Comparison of ENCODE assay signal across 9 cellular contexts in genomic region chr6:151392429-151392828, GRCh38. TPM values are rescaled to one million over a fixed set of nuclear protein-coding genes. Genes with fewer than 3 reads are reported as not detected.
DNase-seq lines count a peak whose midpoint lies in the region; ATAC-seq lines count a peak whose summit lies in the region.
"Had no signal": no experiment of that assay in that cellular context is flagged by ENCODE, and none has a peak within 500 bp of the region (broad histone marks: within the 10 kb centered on the region; RNA-seq: fewer than 3 reads in every experiment).

No MANE protein-coding gene starts in this region.

- H3K4me3 Mint-ChIP-seq in T-helper 2 cell treated with Interferon-gamma antibody and Interleukin-4, amounts not matched to agents 5 μg/mL and 100 μg/mL, for 36 hours = peak overlapping the region; percentile 100
- peak overlapping the region; percentile 93 for H3K4me3 Mint-ChIP-seq in activated T-helper 2 cell treated with anti-CD3 and anti-CD28 coated beads, Interferon-gamma antibody, Interleukin-2, Interleukin-4, amounts not matched to agents 10 μg/mL and 5 μg/mL and 100 μg/mL, durations not matched to agents 14 hours and 24 hours and 36 hours (ENCODE audit: low read depth)
- peak overlapping the region; percentile 92 to 98 for H3K4me3 Mint-ChIP-seq in stimulated activated naive CD8-positive, alpha-beta T cell treated with anti-CD3 and anti-CD28 coated beads, Interleukin-15, amount 100 ng/mL, for 72 hours

- DNase-seq in T-helper 2 cell treated with Interferon-gamma antibody and Interleukin-4, amounts not matched to agents 5 μg/mL and 100 μg/mL, for 36 hours (ENCODE audit: low spot score) = no peak
- DNase-seq in T-helper 2 cell (no peak), AML-193 (lab: John Stamatoyannopoulos, UW) (no peak), NCI-H526 (lab: John Stamatoyannopoulos, UW) (no peak)
- DNase-seq in activated T-helper 2 cell treated with anti-CD3 and anti-CD28 coated beads, Interferon-gamma antibody, Interleukin-2, Interleukin-4, amounts not matched to agents 10 μg/mL and 5 μg/mL and 100 μg/mL, durations not matched to agents 14 hours and 24 hours and 36 hours (ENCODE audit: low spot score) = no peak
- DNase-seq in stimulated activated naive CD8-positive, alpha-beta T cell treated with anti-CD3 and anti-CD28 coated beads, Interleukin-15, amount 100 ng/mL, for 72 hours = no peak
- DNase-seq: posterior cingulate gyrus had no signal

- intact Hi-C loops in activated T-helper 2 cell treated with anti-CD3 and anti-CD28 coated beads, Interferon-gamma antibody, Interleukin-2, Interleukin-4, amounts not matched to agents 10 μg/mL and 5 μg/mL and 100 μg/mL, durations not matched to agents 14 hours and 24 hours and 36 hours (cut with micrococcal nuclease) = loop anchor here (5.0 to 10.0 kb wide), 2 partner anchors 525 to 912 kb away; partner anchors contain the start of gene MTHFD1L

- peaks cover 52% of the 10 kb centered on the region for H3K4me1 Mint-ChIP-seq in T-helper 2 cell treated with Interferon-gamma antibody and Interleukin-4, amounts not matched to agents 5 μg/mL and 100 μg/mL, for 36 hours (ENCODE audit: low read depth)
- peaks cover 47% of the 10 kb centered on the region for H3K4me1 Mint-ChIP-seq in activated T-helper 2 cell treated with anti-CD3 and anti-CD28 coated beads, Interferon-gamma antibody, Interleukin-2, Interleukin-4, amounts not matched to agents 10 μg/mL and 5 μg/mL and 100 μg/mL, durations not matched to agents 14 hours and 24 hours and 36 hours (ENCODE audit: low read depth)
- H3K4me1 Mint-ChIP-seq in stimulated activated naive CD8-positive, alpha-beta T cell treated with anti-CD3 and anti-CD28 coated beads, Interleukin-15, amount 100 ng/mL, for 72 hours = peaks cover 60% of the 10 kb centered on the region

- peaks cover 35% of the 10 kb centered on the region for H3K36me3 Mint-ChIP-seq in T-helper 2 cell treated with Interferon-gamma antibody and Interleukin-4, amounts not matched to agents 5 μg/mL and 100 μg/mL, for 36 hours (ENCODE audit: low read depth)
- peaks cover 41% of the 10 kb centered on the region for H3K36me3 Mint-ChIP-seq in activated T-helper 2 cell treated with anti-CD3 and anti-CD28 coated beads, Interferon-gamma antibody, Interleukin-2, Interleukin-4, amounts not matched to agents 10 μg/mL and 5 μg/mL and 100 μg/mL, durations not matched to agents 14 hours and 24 hours and 36 hours (ENCODE audit: low read depth)

- H3K36me3 ChIP-seq in iPS-18a (ENCODE audit: control insufficient read depth, low read depth, low read length) = peaks cover 8% of the 10 kb centered on the region

- H3K4me3 ChIP-seq in iPS-18a (ENCODE audit: low read length) = peak overlapping the region; percentile 86

- no peaks in the 10 kb centered on the region for H3K27me3 Mint-ChIP-seq in T-helper 2 cell treated with Interferon-gamma antibody and Interleukin-4, amounts not matched to agents 5 μg/mL and 100 μg/mL, for 36 hours (ENCODE audit: low read depth)
- H3K27me3 Mint-ChIP-seq in activated T-helper 2 cell treated with anti-CD3 and anti-CD28 coated beads, Interferon-gamma antibody, Interleukin-2, Interleukin-4, amounts not matched to agents 10 μg/mL and 5 μg/mL and 100 μg/mL, durations not matched to agents 14 hours and 24 hours and 36 hours (ENCODE audit: low read depth) = no peaks in the 10 kb centered on the region
- no peaks in the 10 kb centered on the region for H3K27me3 Mint-ChIP-seq in stimulated activated naive CD8-positive, alpha-beta T cell treated with anti-CD3 and anti-CD28 coated beads, Interleukin-15, amount 100 ng/mL, for 72 hours

- H3K27ac ChIP-seq in iPS-18a (ENCODE audit: low read length) = peak overlapping the region; percentile 77

- peaks cover 16% of the 10 kb centered on the region for H3K4me1 ChIP-seq in iPS-18a (ENCODE audit: control insufficient read depth, low read depth, low read length)

- H3K27ac Mint-ChIP-seq in T-helper 2 cell treated with Interferon-gamma antibody and Interleukin-4, amounts not matched to agents 5 μg/mL and 100 μg/mL, for 36 hours = peak overlapping the region; percentile 99
- peak overlapping the region; percentile 95 for H3K27ac Mint-ChIP-seq in activated T-helper 2 cell treated with anti-CD3 and anti-CD28 coated beads, Interferon-gamma antibody, Interleukin-2, Interleukin-4, amounts not matched to agents 10 μg/mL and 5 μg/mL and 100 μg/mL, durations not matched to agents 14 hours and 24 hours and 36 hours
- peak overlapping the region; percentile 96 to 99 for H3K27ac Mint-ChIP-seq in stimulated activated naive CD8-positive, alpha-beta T cell treated with anti-CD3 and anti-CD28 coated beads, Interleukin-15, amount 100 ng/mL, for 72 hours

- no peaks in the 10 kb centered on the region for H3K9me3 ChIP-seq in iPS-18a (ENCODE audit: control insufficient read depth, low read depth, low read length)

- H3K9ac ChIP-seq in iPS-18a (ENCODE audit: low read length) = peak overlapping the region; percentile 75

- H3K27me3 ChIP-seq in iPS-18a (ENCODE audit: control insufficient read depth, insufficient read depth, low read length) = no peaks in the 10 kb centered on the region

- no peak for ATAC-seq in stimulated activated naive CD8-positive, alpha-beta T cell treated with anti-CD3 and anti-CD28 coated beads, Interleukin-15, amount 100 ng/mL, for 72 hours
- ATAC-seq in HG02884 (IDR thresholded peaks at IDR 0.05; ENCODE audit: unreplicated experiment) = no peak

- no peaks in the 10 kb centered on the region for H3K9me3 Mint-ChIP-seq in T-helper 2 cell treated with Interferon-gamma antibody and Interleukin-4, amounts not matched to agents 5 μg/mL and 100 μg/mL, for 36 hours
- no peaks in the 10 kb centered on the region for H3K9me3 Mint-ChIP-seq in activated T-helper 2 cell treated with anti-CD3 and anti-CD28 coated beads, Interferon-gamma antibody, Interleukin-2, Interleukin-4, amounts not matched to agents 10 μg/mL and 5 μg/mL and 100 μg/mL, durations not matched to agents 14 hours and 24 hours and 36 hours
- no peaks in the 10 kb centered on the region for H3K9me3 Mint-ChIP-seq in stimulated activated naive CD8-positive, alpha-beta T cell treated with anti-CD3 and anti-CD28 coated beads, Interleukin-15, amount 100 ng/mL, for 72 hours

RNA-seq across cellular contexts. Expression of gene ZBTB2, which starts 1.1 kb away (rescaled TPM):
- 19.1 and 19.7 TPM in 2 replicates for total RNA-seq in activated T-helper 2 cell treated with anti-CD3 and anti-CD28 coated beads, Interferon-gamma antibody, Interleukin-2, Interleukin-4, amounts not matched to agents 10 μg/mL and 5 μg/mL and 100 μg/mL, durations not matched to agents 14 hours and 24 hours and 36 hours

RNA-seq across cellular contexts. Expression of gene RMND1, which starts 59.5 kb away (rescaled TPM):
- 18.5 and 20.5 TPM in 2 replicates for total RNA-seq in activated T-helper 2 cell treated with anti-CD3 and anti-CD28 coated beads, Interferon-gamma antibody, Interleukin-2, Interleukin-4, amounts not matched to agents 10 μg/mL and 5 μg/mL and 100 μg/mL, durations not matched to agents 14 hours and 24 hours and 36 hours
